In the genomic region with DNA sequence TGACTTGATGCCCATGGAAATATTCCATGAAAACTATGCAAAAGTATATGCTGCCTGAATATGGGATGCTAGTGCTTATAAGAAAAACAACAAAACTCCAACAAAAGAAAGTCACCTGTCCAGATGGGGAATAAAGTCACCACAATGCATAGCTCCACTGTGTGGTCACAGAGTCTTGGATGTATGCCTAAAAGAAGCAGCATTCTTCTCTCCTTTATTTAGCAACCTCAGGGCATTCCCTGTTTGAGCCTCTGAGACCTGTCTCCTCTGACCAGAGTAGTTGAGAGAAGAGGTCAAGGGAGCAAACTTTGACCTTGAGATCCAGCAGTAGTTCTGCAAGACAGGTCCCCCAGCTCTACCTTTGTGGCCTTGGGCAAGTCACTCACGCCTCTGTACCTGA, we compare ENCODE assay signal across 9 cellular contexts.
"Had no signal": no experiment of that assay in that cellular context is flagged by ENCODE, and none has a peak within 500 bp of the region (broad histone marks: within the 10 kb centered on the region; RNA-seq: fewer than 3 reads in every experiment).

No MANE protein-coding gene starts in this region.

- ATAC-seq: GM23338, HCT116 had no signal

- H3K4me3 ChIP-seq: GM23248, GM23338, HAP-1 had no signal

- H3K4me1 ChIP-seq: HAP-1 had no signal

- H3K9me3 ChIP-seq: HAP-1 had no signal

- H3K36me3 ChIP-seq: HAP-1 had no signal

- H3K27ac ChIP-seq: GM23248 had no signal

- DNase-seq: GM23248, GOT3, H7, H9, HCEC 1CT, HFFc6 had no signal

- H3K9ac ChIP-seq: GM23248 had no signal

- H2AFZ ChIP-seq: GM23248, GM23338 had no signal

- H3K9me3 Mint-ChIP-seq: GM23338 had no signal

- H3K27ac Mint-ChIP-seq: GM23338, H9, HFFc6 had no signal

- H3K4me3 Mint-ChIP-seq: GM23338, H9, HFFc6 had no signal

- H3K4me2 ChIP-seq: GM23338 had no signal
